Comparison of ENCODE assay signal across 8 cellular contexts in the genomic region with DNA sequence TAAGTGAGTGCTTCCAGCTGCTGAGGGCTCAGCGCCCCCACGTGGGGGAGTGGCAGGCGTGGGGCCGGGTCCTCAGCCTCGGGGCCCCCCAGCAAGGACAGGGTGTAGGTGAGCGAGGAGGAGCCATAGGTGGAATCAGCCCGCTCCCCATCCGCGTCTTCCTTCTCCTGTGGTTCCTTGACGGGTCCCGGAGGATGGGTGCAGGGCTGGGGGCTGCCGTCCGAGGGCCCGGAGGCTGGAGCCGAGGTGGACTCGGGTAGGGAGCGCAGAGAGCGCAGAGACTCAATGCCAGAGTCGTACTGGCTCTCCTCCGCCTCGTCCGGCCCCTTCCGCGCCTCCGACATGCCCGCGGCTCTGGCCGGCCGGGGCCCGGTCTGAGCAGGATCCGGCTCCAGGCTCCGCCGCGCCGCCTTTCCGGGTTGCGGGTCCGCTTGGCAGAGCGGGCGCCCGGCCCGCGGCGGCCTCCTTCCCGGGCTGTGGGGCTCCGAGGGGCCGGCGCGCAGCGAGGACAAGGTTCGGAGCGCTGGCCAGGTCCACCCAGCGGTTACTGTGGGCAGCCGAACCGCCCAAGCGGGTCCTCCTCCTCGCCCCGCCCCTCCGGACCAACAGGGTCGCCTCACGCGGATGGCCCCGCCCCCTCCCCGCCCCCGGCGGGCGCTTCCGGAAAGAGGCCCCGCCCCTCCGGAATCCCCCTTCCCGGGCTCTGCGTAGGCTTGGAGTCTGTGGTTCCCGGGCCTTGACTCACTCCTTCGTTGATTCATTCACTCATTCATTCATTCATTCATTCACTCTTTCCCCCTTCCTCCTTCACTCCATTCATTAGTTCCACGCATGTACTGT. TPM values are rescaled to one million over a fixed set of nuclear protein-coding genes. Genes with fewer than 3 reads are reported as not detected.
A peak's percentile ranks its signal among the peaks of the same experiment; 100 is the strongest.
DNase-seq lines count a peak whose midpoint lies in the region; ATAC-seq and TF ChIP-seq lines count a peak whose summit lies in the region.

A gene with protein sequence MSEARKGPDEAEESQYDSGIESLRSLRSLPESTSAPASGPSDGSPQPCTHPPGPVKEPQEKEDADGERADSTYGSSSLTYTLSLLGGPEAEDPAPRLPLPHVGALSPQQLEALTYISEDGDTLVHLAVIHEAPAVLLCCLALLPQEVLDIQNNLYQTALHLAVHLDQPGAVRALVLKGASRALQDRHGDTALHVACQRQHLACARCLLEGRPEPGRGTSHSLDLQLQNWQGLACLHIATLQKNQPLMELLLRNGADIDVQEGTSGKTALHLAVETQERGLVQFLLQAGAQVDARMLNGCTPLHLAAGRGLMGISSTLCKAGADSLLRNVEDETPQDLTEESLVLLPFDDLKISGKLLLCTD (minus strand): TSS at position 549 of the 840 bp plus-strand sequence. CDS start 205 bp downstream, at position 344.

- H3K9me3 ChIP-seq in Caco-2 (no peaks in the 10 kb centered on the region), muscle layer of duodenum (ENCODE audit: control insufficient read depth in 1 of 2, low read length in 2 of 2) (no peaks in the 10 kb centered on the region)

- H3K36me3 ChIP-seq in Caco-2 (ENCODE audit: control insufficient read depth, insufficient read depth, low read length), result peaks cover under 1% of the 10 kb centered on the region; the same call in 1 of the 2 replicates
- H3K36me3 ChIP-seq in muscle layer of duodenum (ENCODE audit: control insufficient read depth in 1 of 2, insufficient read depth in 2 of 2, low read length in 2 of 2), result peaks cover under 1 to 4% of the 10 kb centered on the region in 2 donors

- peak; percentile 91 to 95 for DNase-seq in Caco-2
- no peak for DNase-seq in Jurkat, Clone E6-1 (ENCODE audit: low read depth, low spot score)
- DNase-seq in activated T-cell treated with anti-CD3 and anti-CD28 coated beads, Interleukin-2, amount 50 U/mL, for 4 hours, result peak; percentile 96
- DNase-seq in stimulated activated CD8-positive, alpha-beta memory T cell treated with anti-CD3 and anti-CD28 coated beads, Interleukin-7, amount 100 ng/mL, for 4 hours (ENCODE audit: low read depth in 2 of 2), result peak; percentile 89 to 95

- H3K4me1 ChIP-seq in Caco-2 (peaks cover 26% of the 10 kb centered on the region), muscle layer of duodenum (ENCODE audit: control insufficient read depth in 1 of 2, insufficient read depth in 2 of 2, low read length in 2 of 2) (peaks cover 19 to 34% of the 10 kb centered on the region in 2 donors)

- TSS peak; percentile 62 for BruUV-seq in Caco-2 (replicated peaks; lab: Mats Ljungman, UMichigan)

- H3K4me3 ChIP-seq in Caco-2 (ENCODE audit: low read depth, low read length), result peak within 1 kb of the TSS; percentile 71
- H3K4me3 ChIP-seq in Jurkat, Clone E6-1 (ENCODE audit: low read length), result peak within 1 kb of the TSS; percentile 86
- H3K4me3 ChIP-seq in muscle layer of duodenum (ENCODE audit: low read depth in 1 of 2, low read length in 2 of 2), result peak within 1 kb of the TSS; percentile 80 to 81

- intact Hi-C loops in Caco-2 (cut with micrococcal nuclease; ENCODE audit: unreplicated experiment), result no loop called here

- CTCF ChIA-PET in Caco-2 (lab: Charles Lee), result interaction anchor here (0.6 kb wide), 1 partner anchor 42 kb away, joined by 3 read pairs; no protein-coding TSS in a partner anchor

- POLR2A ChIA-PET in Caco-2 (lab: Charles Lee), result interaction anchor here (0.5 kb wide), 1 partner anchor 62 kb away, joined by 5 read pairs; no protein-coding TSS in a partner anchor

- peak within 1 kb of the TSS; percentile 79 for H3K27ac ChIP-seq in muscle layer of duodenum (ENCODE audit: low read length)

- peak within 1 kb of the TSS; percentile 93 for H3K4me3 Mint-ChIP-seq in Caco-2 (ENCODE audit: unreplicated experiment)
- H3K4me3 Mint-ChIP-seq in activated T-cell treated with anti-CD3 and anti-CD28 coated beads, Interleukin-2, amount 50 U/mL, for 4 hours, result peak within 1 kb of the TSS; percentile 98

- peak; percentile 21 to 41 for TF ChIP-seq CTCF in Caco-2 (IDR thresholded peaks at IDR 0.05; ENCODE audit: insufficient read depth in 1 of 2, low read depth in 1 of 2, low read length in 1 of 2, severe bottlenecking in 1 of 2, unreplicated experiment in 1 of 2)

- H3K27me3 ChIP-seq in Caco-2 (replicated peaks; ENCODE audit: control insufficient read depth, insufficient read depth, low read length) (peaks cover 6% of the 10 kb centered on the region), muscle layer of duodenum (ENCODE audit: low read depth, low read length) (peaks cover 8% of the 10 kb centered on the region)

- peaks cover 15% of the 10 kb centered on the region for H3K36me3 Mint-ChIP-seq in Caco-2 (ENCODE audit: insufficient read depth, unreplicated experiment)
- peaks cover 13% of the 10 kb centered on the region for H3K36me3 Mint-ChIP-seq in activated T-cell treated with anti-CD3 and anti-CD28 coated beads, Interleukin-2, amount 50 U/mL, for 4 hours (ENCODE audit: insufficient read depth)

- peak; percentile 28 for ATAC-seq in GM21447 (IDR thresholded peaks at IDR 0.05; ENCODE audit: unreplicated experiment)
- ATAC-seq in activated T-cell treated with anti-CD3 and anti-CD28 coated beads, Interleukin-2, amount 50 U/mL, for 4 hours, result peak; percentile 71 to 73
- ATAC-seq in esophagus mucosa, result peak; percentile 78

- H3K27me3 Mint-ChIP-seq in Caco-2 (ENCODE audit: insufficient read depth, unreplicated experiment), result peaks cover 5% of the 10 kb centered on the region
- H3K27me3 Mint-ChIP-seq in activated T-cell treated with anti-CD3 and anti-CD28 coated beads, Interleukin-2, amount 50 U/mL, for 4 hours (ENCODE audit: low read depth), result peaks cover 17% of the 10 kb centered on the region

- H3K27ac Mint-ChIP-seq in Caco-2 (ENCODE audit: unreplicated experiment), result peak within 1 kb of the TSS; percentile 69

- peaks cover 13% of the 10 kb centered on the region for H3K4me1 Mint-ChIP-seq in Caco-2 (ENCODE audit: low read depth, unreplicated experiment)
- peaks cover 50% of the 10 kb centered on the region for H3K4me1 Mint-ChIP-seq in activated T-cell treated with anti-CD3 and anti-CD28 coated beads, Interleukin-2, amount 50 U/mL, for 4 hours (ENCODE audit: low read depth)

- no peaks in the 10 kb centered on the region for H3K9me3 Mint-ChIP-seq in Caco-2 (ENCODE audit: unreplicated experiment)
- H3K9me3 Mint-ChIP-seq in activated T-cell treated with anti-CD3 and anti-CD28 coated beads, Interleukin-2, amount 50 U/mL, for 4 hours, result no peaks in the 10 kb centered on the region

TF ChIP-seq in PFSK-1, 5 proteins besides CTCF, POLR2A, EP300 and RAD21:
- peak; percentile 88; the same call in 1 of the 2 replicates for TF ChIP-seq TAF1 (IDR thresholded peaks at IDR 0.05; ENCODE audit: borderline replicate concordance, insufficient read depth, low read length)
- peak; percentile 95 for TF ChIP-seq POLR2AphosphoS5 (IDR thresholded peaks at IDR 0.05; ENCODE audit: low read depth, low read length)
- no peak for TF ChIP-seq FOXP2 (optimal IDR thresholded peaks at IDR 0.05; ENCODE audit: borderline replicate concordance, extremely low read depth, extremely low read length, insufficient read depth)
- peak; percentile 60; the same call in 1 of the 2 replicates for TF ChIP-seq SIN3A (IDR thresholded peaks at IDR 0.05; ENCODE audit: borderline replicate concordance, insufficient read depth, low read length)
- TF ChIP-seq, protein P1, sequence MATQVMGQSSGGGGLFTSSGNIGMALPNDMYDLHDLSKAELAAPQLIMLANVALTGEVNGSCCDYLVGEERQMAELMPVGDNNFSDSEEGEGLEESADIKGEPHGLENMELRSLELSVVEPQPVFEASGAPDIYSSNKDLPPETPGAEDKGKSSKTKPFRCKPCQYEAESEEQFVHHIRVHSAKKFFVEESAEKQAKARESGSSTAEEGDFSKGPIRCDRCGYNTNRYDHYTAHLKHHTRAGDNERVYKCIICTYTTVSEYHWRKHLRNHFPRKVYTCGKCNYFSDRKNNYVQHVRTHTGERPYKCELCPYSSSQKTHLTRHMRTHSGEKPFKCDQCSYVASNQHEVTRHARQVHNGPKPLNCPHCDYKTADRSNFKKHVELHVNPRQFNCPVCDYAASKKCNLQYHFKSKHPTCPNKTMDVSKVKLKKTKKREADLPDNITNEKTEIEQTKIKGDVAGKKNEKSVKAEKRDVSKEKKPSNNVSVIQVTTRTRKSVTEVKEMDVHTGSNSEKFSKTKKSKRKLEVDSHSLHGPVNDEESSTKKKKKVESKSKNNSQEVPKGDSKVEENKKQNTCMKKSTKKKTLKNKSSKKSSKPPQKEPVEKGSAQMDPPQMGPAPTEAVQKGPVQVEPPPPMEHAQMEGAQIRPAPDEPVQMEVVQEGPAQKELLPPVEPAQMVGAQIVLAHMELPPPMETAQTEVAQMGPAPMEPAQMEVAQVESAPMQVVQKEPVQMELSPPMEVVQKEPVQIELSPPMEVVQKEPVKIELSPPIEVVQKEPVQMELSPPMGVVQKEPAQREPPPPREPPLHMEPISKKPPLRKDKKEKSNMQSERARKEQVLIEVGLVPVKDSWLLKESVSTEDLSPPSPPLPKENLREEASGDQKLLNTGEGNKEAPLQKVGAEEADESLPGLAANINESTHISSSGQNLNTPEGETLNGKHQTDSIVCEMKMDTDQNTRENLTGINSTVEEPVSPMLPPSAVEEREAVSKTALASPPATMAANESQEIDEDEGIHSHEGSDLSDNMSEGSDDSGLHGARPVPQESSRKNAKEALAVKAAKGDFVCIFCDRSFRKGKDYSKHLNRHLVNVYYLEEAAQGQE (IDR thresholded peaks at IDR 0.05; ENCODE audit: insufficient read depth in 1 of 2, low read depth in 2 of 2, low read length in 2 of 2), result peak; percentile 34 to 66; a peak in 3 of 4 replicates

RNA-seq across cellular contexts. Expression of the gene that starts here (rescaled TPM):
- total RNA-seq in Caco-2 (2022) (8.4 and 10.1 TPM in 2 replicates), esophagus mucosa (2.8 TPM)
- 14.1 TPM for polyA plus RNA-seq in Jurkat, Clone E6-1 (2012; ENCODE audit: insufficient read depth, insufficient read length)
- polyA plus RNA-seq in PFSK-1 (2012; ENCODE audit: insufficient read length, low read depth), result 35.7 TPM
- total RNA-seq in activated T-cell treated with anti-CD3 and anti-CD28 coated beads, Interleukin-2, amount 50 U/mL, for 4 hours, result 10 to 100 TPM; 30.0 to 36.4 (median 33.1) TPM

Comparison
In these comparisons a context has a peak if more than half of its experiments do, and no peak if none do; other contexts are left out.
1. ATAC-seq: peak in every context shown above with its lines; median percentile 78 in esophagus mucosa; 72 in activated T-cell treated with anti-CD3 and anti-CD28 coated beads, Interleukin-2, amount 50 U/mL, for 4 hours; 28 in GM21447.